Comparison of ENCODE assay signal across 9 cellular contexts in the genomic region with DNA sequence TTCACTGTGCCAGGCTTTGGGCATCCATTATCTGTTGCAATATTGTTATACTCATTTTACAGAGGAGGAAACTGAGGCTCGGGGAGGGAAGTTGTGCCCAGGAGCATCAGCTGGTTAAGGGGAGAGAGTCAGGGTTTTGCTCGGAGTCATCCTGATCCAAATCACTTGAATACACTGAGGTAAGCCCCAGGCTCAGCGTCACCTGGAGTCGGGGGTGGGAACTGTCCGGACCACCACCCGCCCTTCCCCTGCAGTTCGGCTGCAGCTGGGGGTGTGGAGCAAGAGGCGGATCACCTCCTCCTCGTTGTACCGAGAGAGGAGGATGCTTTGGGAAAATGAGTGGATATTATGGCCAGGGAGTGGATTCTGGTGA. TPM values are rescaled to one million over a fixed set of nuclear protein-coding genes. Genes with fewer than 3 reads are reported as not detected.
DNase-seq lines count a peak whose midpoint lies in the region; ATAC-seq and TF ChIP-seq lines count a peak whose summit lies in the region.
"Had no signal": no experiment of that assay in that cellular context is flagged by ENCODE, and none has a peak within 500 bp of the region (broad histone marks: within the 10 kb centered on the region; RNA-seq: fewer than 3 reads in every experiment).

No MANE protein-coding gene starts in this region.

- intact Hi-C loops in Calu3 (cut with micrococcal nuclease; ENCODE audit: unreplicated experiment), result loop anchor here (5.0 kb wide), 1 partner anchor 182 kb away; no protein-coding TSS in a partner anchor

- DNase-seq in Calu3 (no peak), T-helper 17 cell (no peak), foreskin fibroblast (no peak), progenitor cell of endocrine pancreas (ENCODE audit: low spot score, unreplicated experiment) (no peak), HAP-1 (ENCODE audit: low spot score in 2 of 2) (no peak), inferior parietal cortex (ENCODE audit: extremely low spot score) (no peak)
- no peak for DNase-seq in activated naive CD4-positive, alpha-beta T cell (lab: John Stamatoyannopoulos, UW)
- DNase-seq in stimulated activated CD4-positive, alpha-beta T cell treated with anti-CD3 and anti-CD28 coated beads, Interleukin-15, amount 100 ng/mL, for 24 hours, result no peak

- H3K9me3 ChIP-seq in T-helper 17 cell (ENCODE audit: control insufficient read depth, low read length, poor library complexity, severe bottlenecking) (no peaks in the 10 kb centered on the region), HAP-1 (no peaks in the 10 kb centered on the region)

- H3K4me1 ChIP-seq in HAP-1, result no peaks in the 10 kb centered on the region

- in situ Hi-C loops in HAP-1 (cut with MboI; ENCODE audit: low sequenced_read_pairs), result no loop called here

- H3K4me3 Mint-ChIP-seq in Calu3 (ENCODE audit: low read depth, unreplicated experiment), result peak overlapping the region; percentile 48
- peak overlapping the region; percentile 77 for H3K4me3 Mint-ChIP-seq in T-helper 17 cell
- H3K4me3 Mint-ChIP-seq in progenitor cell of endocrine pancreas (ENCODE audit: low read depth), result peak overlapping the region; percentile 60

- H3K27ac Mint-ChIP-seq in Calu3 (ENCODE audit: unreplicated experiment), result no peak overlapping the region
- no peak overlapping the region for H3K27ac Mint-ChIP-seq in T-helper 17 cell
- peak overlapping the region; percentile 33 for H3K27ac Mint-ChIP-seq in progenitor cell of endocrine pancreas

- H3K9me3 Mint-ChIP-seq in Calu3 (ENCODE audit: low read depth, unreplicated experiment) (no peaks in the 10 kb centered on the region), progenitor cell of endocrine pancreas (ENCODE audit: low read depth) (no peaks in the 10 kb centered on the region)

- no peaks in the 10 kb centered on the region for H3K36me3 Mint-ChIP-seq in Calu3 (ENCODE audit: insufficient read depth, unreplicated experiment)
- H3K36me3 Mint-ChIP-seq in T-helper 17 cell (ENCODE audit: low read depth), result peaks cover 4% of the 10 kb centered on the region
- no peaks in the 10 kb centered on the region for H3K36me3 Mint-ChIP-seq in progenitor cell of endocrine pancreas (ENCODE audit: insufficient read depth)

- H3K4me1 Mint-ChIP-seq in Calu3 (ENCODE audit: low read depth, unreplicated experiment), result peaks cover 12% of the 10 kb centered on the region
- H3K4me1 Mint-ChIP-seq in T-helper 17 cell, result peaks cover 11% of the 10 kb centered on the region
- peaks cover 6% of the 10 kb centered on the region for H3K4me1 Mint-ChIP-seq in progenitor cell of endocrine pancreas (ENCODE audit: low read depth)

- peaks cover 63% of the 10 kb centered on the region for H3K27me3 ChIP-seq in HAP-1 (ENCODE audit: low read depth)

- no peak for ATAC-seq in T-helper 17 cell

- BruUV-seq in Calu3 (replicated peaks; lab: Mats Ljungman, UMichigan), result no TSS peak

- no peak for TF ChIP-seq CTCF in Calu3 (IDR thresholded peaks at IDR 0.05; ENCODE audit: unreplicated experiment)
- no peak for TF ChIP-seq CTCF in foreskin fibroblast (IDR thresholded peaks at IDR 0.05; ENCODE audit: low read depth, low read length)
- no peak for TF ChIP-seq CTCF in progenitor cell of endocrine pancreas (IDR thresholded peaks at IDR 0.05; ENCODE audit: unreplicated experiment)

- no peaks in the 10 kb centered on the region for H3K36me3 ChIP-seq in HAP-1 (replicated peaks)

- H3K27me3 Mint-ChIP-seq in Calu3 (ENCODE audit: unreplicated experiment) (peaks cover 77% of the 10 kb centered on the region), T-helper 17 cell (peaks cover 80% of the 10 kb centered on the region), progenitor cell of endocrine pancreas (peaks cover 86% of the 10 kb centered on the region)

- CTCF ChIA-PET in Calu3 (lab: Charles Lee), result interaction anchor here (0.9 kb wide), 1 partner anchor 180 kb away, joined by 3 read pairs; no protein-coding TSS in a partner anchor

- H3K4me3 ChIP-seq in foreskin fibroblast (ENCODE audit: low read depth in 1 of 2, low read length in 2 of 2) (peak overlapping the region; percentile 84 to 87), HAP-1 (no peak overlapping the region)
- H3K4me3 ChIP-seq: K562 had no signal

RNA-seq across cellular contexts. Expression of gene HRH1, which starts 0.6 kb away (rescaled TPM):
- 9.1 and 9.6 TPM in 2 replicates for total RNA-seq in Calu3 (2022)
- not detected for total RNA-seq in T-helper 17 cell
- total RNA-seq in progenitor cell of endocrine pancreas, result 0.09 TPM in 1 of 2 replicates, not detected in the other
